Comparison of ENCODE assay signal across 8 cellular contexts in the genomic region with DNA sequence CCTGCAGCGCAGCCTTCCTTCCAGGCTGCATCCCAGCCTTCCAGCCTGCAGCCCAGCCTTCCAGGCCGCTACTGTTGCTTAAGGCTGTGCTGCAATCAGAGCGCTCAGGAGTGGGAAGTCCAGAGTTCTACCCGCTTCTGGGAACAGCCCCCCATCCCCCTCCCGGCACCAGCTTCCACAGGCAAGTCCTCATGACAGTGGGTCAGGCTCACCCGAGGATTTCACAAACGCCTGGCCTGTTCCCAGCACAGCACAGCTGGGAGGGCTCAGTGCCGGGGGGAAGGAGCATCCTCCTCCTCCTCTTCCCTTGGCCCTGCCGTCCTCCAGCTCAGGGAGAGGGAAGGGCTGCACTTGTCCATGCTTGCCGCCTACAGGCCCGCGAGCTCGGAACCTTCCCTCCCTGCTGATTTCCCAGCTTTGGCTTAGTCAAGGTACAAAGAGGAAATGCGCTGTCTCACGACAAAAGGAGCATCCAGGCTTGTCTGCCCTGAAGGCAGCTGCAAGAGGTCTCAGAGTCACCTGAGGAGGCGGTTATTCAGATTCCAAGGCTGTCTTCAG. TPM values are rescaled to one million over a fixed set of nuclear protein-coding genes. Genes with fewer than 3 reads are reported as not detected.
DNase-seq lines count a peak whose midpoint lies in the region; FAIRE-seq and TF ChIP-seq lines count a peak whose summit lies in the region.

No MANE protein-coding gene starts in this region.

- peaks cover 24% of the 10 kb centered on the region for H3K36me3 Mint-ChIP-seq in activated CD4-positive, alpha-beta T cell treated with anti-CD3 and anti-CD28 coated beads, Interleukin-2, amount 10 ng/mL, durations not matched to agents 24 days and 14 days (ENCODE audit: low read depth)

- TF ChIP-seq POLR2A in sigmoid colon (IDR thresholded peaks at IDR 0.05), result no peak

- H3K9me3 Mint-ChIP-seq in activated CD4-positive, alpha-beta T cell treated with anti-CD3 and anti-CD28 coated beads, Interleukin-2, amount 10 ng/mL, durations not matched to agents 24 days and 14 days, result no peaks in the 10 kb centered on the region

- H3K27me3 ChIP-seq in iPS-15b (ENCODE audit: control insufficient read depth, insufficient read depth, low read length) (peaks cover 38% of the 10 kb centered on the region), sigmoid colon (no peaks in the 10 kb centered on the region)

- H3K27ac Mint-ChIP-seq in activated CD4-positive, alpha-beta T cell treated with anti-CD3 and anti-CD28 coated beads, Interleukin-2, amount 10 ng/mL, durations not matched to agents 24 days and 14 days, result peak overlapping the region; percentile 41

- H3K27ac ChIP-seq in sigmoid colon, result peak overlapping the region; percentile 87 to 99 (median 94)

- H3K4me1 Mint-ChIP-seq in activated CD4-positive, alpha-beta T cell treated with anti-CD3 and anti-CD28 coated beads, Interleukin-2, amount 10 ng/mL, durations not matched to agents 24 days and 14 days, result peaks cover 66% of the 10 kb centered on the region

- H3K9ac ChIP-seq in iPS-15b (ENCODE audit: low read depth, low read length), result no peak overlapping the region

- H3K36me3 ChIP-seq in iPS-15b (ENCODE audit: control insufficient read depth, insufficient read depth, low read length) (no peaks in the 10 kb centered on the region), sigmoid colon (no peaks in the 10 kb centered on the region)

- intact Hi-C loops in activated CD4-positive, alpha-beta T cell treated with anti-CD3 and anti-CD28 coated beads, Interleukin-2, amount 10 ng/mL, durations not matched to agents 24 days and 14 days (cut with micrococcal nuclease), result no loop called here
- intact Hi-C loops in sigmoid colon (cut with DNase I), result no loop called here

- no peaks in the 10 kb centered on the region for H3K9me3 ChIP-seq in iPS-15b (ENCODE audit: control insufficient read depth, insufficient read depth, low read length)
- no peaks in the 10 kb centered on the region for H3K9me3 ChIP-seq in sigmoid colon

- TF ChIP-seq CTCF in astrocyte of the spinal cord (IDR thresholded peaks at IDR 0.05; ENCODE audit: low read depth, low read length) (no peak), sigmoid colon (IDR thresholded peaks at IDR 0.05) (no peak)

- no peaks in the 10 kb centered on the region for H3K27me3 Mint-ChIP-seq in activated CD4-positive, alpha-beta T cell treated with anti-CD3 and anti-CD28 coated beads, Interleukin-2, amount 10 ng/mL, durations not matched to agents 24 days and 14 days

- in situ Hi-C loops in astrocyte of the spinal cord (cut with HindIII; ENCODE audit: low sequenced_read_pairs), result no loop called here

- H3K4me3 ChIP-seq in astrocyte of the spinal cord (ENCODE audit: low read depth, low read length), result no peak overlapping the region
- H3K4me3 ChIP-seq in iPS-15b (ENCODE audit: low read depth, low read length), result peak overlapping the region; percentile 45
- H3K4me3 ChIP-seq in sigmoid colon, result peak overlapping the region in 1 of 4 donors; percentile 6

- no peak for FAIRE-seq in GM19239 (lab: Jason Lieb, UNC)

- WGBS in sigmoid colon, 2 donors, result 62 to 63% methylated on average over 16 of the region's 16 CpGs

- TF ChIP-seq EP300 in sigmoid colon (IDR thresholded peaks at IDR 0.05), result peak; percentile 75 to 98 (median 86)

- no peak for DNase-seq in activated CD4-positive, alpha-beta T cell treated with anti-CD3 and anti-CD28 coated beads, Interleukin-2, amount 10 ng/mL, durations not matched to agents 24 days and 14 days
- no peak for DNase-seq in activated CD4-positive, alpha-beta T cell treated with anti-CD3 and anti-CD28 coated beads, Interleukin-2, amount 50 U/mL, for 4 hours
- peak; percentile 89 for DNase-seq in astrocyte of the spinal cord (ENCODE audit: low read depth, low spot score)
- peak; percentile 100 for DNase-seq in sigmoid colon
- DNase-seq in NCI-H1436 (lab: John Stamatoyannopoulos, UW), result no peak
- DNase-seq in GM19239 (ENCODE audit: insufficient read length, low spot score), result no peak
- no peak for DNase-seq in GDM1 (lab: John Stamatoyannopoulos, UW)

- peaks cover 24% of the 10 kb centered on the region for H3K4me1 ChIP-seq in iPS-15b (ENCODE audit: control insufficient read depth, insufficient read depth, low read length)
- peaks cover 0 to 61% (median 42%) of the 10 kb centered on the region in 4 donors for H3K4me1 ChIP-seq in sigmoid colon

- H3K4me3 Mint-ChIP-seq in activated CD4-positive, alpha-beta T cell treated with anti-CD3 and anti-CD28 coated beads, Interleukin-2, amount 10 ng/mL, durations not matched to agents 24 days and 14 days, result no peak overlapping the region

RNA-seq across cellular contexts. Expression of a gene that starts 8.3 kb away (rescaled TPM):
- 78.3 and 81.5 TPM in 2 replicates for total RNA-seq in activated CD4-positive, alpha-beta T cell treated with anti-CD3 and anti-CD28 coated beads, Interleukin-2, amount 10 ng/mL, durations not matched to agents 24 days and 14 days
- total RNA-seq in sigmoid colon, result 100 to 1,000 TPM in 2 of 4 donors, 10 to 100 TPM in 2; 10.3 to 499 (median 82.9) TPM
- polyA plus RNA-seq in sigmoid colon, result 10 to 100 TPM; 11.1 to 64.5 (median 28.2) TPM

RNA-seq across cellular contexts. Expression of a gene that starts 26.9 kb away (rescaled TPM):
- total RNA-seq in activated CD4-positive, alpha-beta T cell treated with anti-CD3 and anti-CD28 coated beads, Interleukin-2, amount 10 ng/mL, durations not matched to agents 24 days and 14 days, result 65.6 and 67.8 TPM in 2 replicates
- total RNA-seq in sigmoid colon, result 10 to 100 TPM; 20.0 to 36.3 (median 29.0) TPM
- 10 to 100 TPM in 2 of 3 donors, 1 to 10 TPM in 1; 9.9 to 36.9 (median 16.8) TPM for polyA plus RNA-seq in sigmoid colon

Comparison
In these comparisons a context has a peak if more than half of its experiments do, and no peak if none do; other contexts are left out.
1. DNase-seq: peak in astrocyte of the spinal cord (single experiment) and sigmoid colon (single experiment); none in activated CD4-positive, alpha-beta T cell treated with anti-CD3 and anti-CD28 coated beads, Interleukin-2, amount 10 ng/mL, durations not matched to agents 24 days and 14 days (single experiment), activated CD4-positive, alpha-beta T cell treated with anti-CD3 and anti-CD28 coated beads, Interleukin-2, amount 50 U/mL, for 4 hours (0 of 2), NCI-H1436 (single experiment), GM19239 (single experiment) and GDM1 (single experiment).